In the genomic region with DNA sequence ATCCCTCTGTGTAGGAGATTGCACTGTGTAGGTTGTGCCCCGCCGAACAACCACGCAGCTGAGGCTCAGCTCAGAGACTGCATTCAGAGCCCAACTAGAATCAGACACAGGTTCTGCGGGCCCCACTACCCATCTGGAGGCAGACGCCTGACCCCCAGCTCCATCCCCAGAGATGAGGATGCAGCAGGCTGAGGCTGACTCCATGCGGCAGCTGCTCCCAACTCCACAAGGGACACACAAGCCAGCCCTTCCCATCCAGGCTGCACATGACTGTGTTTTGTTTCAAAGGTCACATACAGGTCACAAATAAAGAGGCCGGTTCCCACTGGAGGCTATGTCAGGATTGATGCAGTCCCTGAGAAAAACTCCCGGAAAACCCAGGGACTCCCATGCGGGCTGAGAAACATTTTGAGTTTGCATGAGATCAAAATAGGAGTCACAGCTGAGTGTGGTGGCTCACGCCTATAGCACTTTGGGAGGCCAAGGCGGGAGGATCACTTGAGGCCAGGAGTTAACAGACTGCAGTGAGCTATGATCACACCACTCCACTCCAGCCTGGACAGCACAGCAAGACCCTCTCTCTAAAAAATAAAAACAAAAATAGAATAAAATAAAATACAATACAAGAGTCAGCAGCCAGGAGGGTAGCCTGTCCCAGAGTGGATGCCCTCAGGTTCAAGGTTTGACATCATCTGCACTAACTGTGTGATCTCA, we compare ENCODE assay signal across 9 cellular contexts. TPM values are rescaled to one million over a fixed set of nuclear protein-coding genes. Genes with fewer than 3 reads are reported as not detected.
DNase-seq lines count a peak whose midpoint lies in the region; ATAC-seq and TF ChIP-seq lines count a peak whose summit lies in the region.
"Had no signal": no experiment of that assay in that cellular context is flagged by ENCODE, and none has a peak within 500 bp of the region (broad histone marks: within the 10 kb centered on the region; RNA-seq: fewer than 3 reads in every experiment).

No MANE protein-coding gene starts in this region.

- H3K4me3 Mint-ChIP-seq in activated naive CD8-positive, alpha-beta T cell = peak overlapping the region; percentile 63

- no peaks in the 10 kb centered on the region for H3K9me3 Mint-ChIP-seq in activated naive CD8-positive, alpha-beta T cell (ENCODE audit: low read depth)

- H3K27ac ChIP-seq in left ventricle myocardium inferior (replicated peaks) = peak overlapping the region; percentile 94
- peak overlapping the region; percentile 80 for H3K27ac ChIP-seq in skeletal muscle tissue (ENCODE audit: low read depth, low read length)

- no peak for ATAC-seq in GM21367 (IDR thresholded peaks at IDR 0.05; ENCODE audit: unreplicated experiment)
- no peak for ATAC-seq in HG03045 (IDR thresholded peaks at IDR 0.05; ENCODE audit: unreplicated experiment)
- ATAC-seq in HG02623 (IDR thresholded peaks at IDR 0.05; ENCODE audit: unreplicated experiment) = no peak
- ATAC-seq in GM19395 (IDR thresholded peaks at IDR 0.05; ENCODE audit: unreplicated experiment) = no peak

- H3K27me3 ChIP-seq in left ventricle myocardium inferior (ENCODE audit: low read depth) (no peaks in the 10 kb centered on the region), skeletal muscle tissue (ENCODE audit: control insufficient read depth in 3 of 3, insufficient read depth in 3 of 3, low read length in 3 of 3) (no peaks in the 10 kb centered on the region)

- H3K27ac Mint-ChIP-seq in activated naive CD8-positive, alpha-beta T cell = peak overlapping the region; percentile 87

- H3K4me1 Mint-ChIP-seq in activated naive CD8-positive, alpha-beta T cell (ENCODE audit: low read depth) = peaks cover 59% of the 10 kb centered on the region

- no peaks in the 10 kb centered on the region for H3K27me3 Mint-ChIP-seq in activated naive CD8-positive, alpha-beta T cell

- no peaks in the 10 kb centered on the region for H3K36me3 Mint-ChIP-seq in activated naive CD8-positive, alpha-beta T cell

- no peaks in the 10 kb centered on the region for H3K36me3 ChIP-seq in left ventricle myocardium inferior
- H3K36me3 ChIP-seq in skeletal muscle tissue (ENCODE audit: control insufficient read depth in 3 of 3, insufficient read depth in 3 of 3, low read length in 3 of 3) = no peaks in the 10 kb centered on the region

- peak overlapping the region; percentile 4 for H3K4me3 ChIP-seq in left ventricle myocardium inferior
- H3K4me3 ChIP-seq in skeletal muscle tissue (ENCODE audit: low read length in 3 of 3) = peak overlapping the region; percentile 35 to 54 (median 43)

- H3K4me1 ChIP-seq in left ventricle myocardium inferior = peaks cover 91% of the 10 kb centered on the region
- H3K4me1 ChIP-seq in skeletal muscle tissue (ENCODE audit: control insufficient read depth in 3 of 3, insufficient read depth in 3 of 3, low read length in 3 of 3) = peaks cover 81 to 90% (median 83%) of the 10 kb centered on the region in 3 donors

- intact Hi-C loops in left ventricle myocardium inferior (cut with micrococcal nuclease) = no loop called here

- TF ChIP-seq CTCF in left ventricle myocardium inferior (IDR thresholded peaks at IDR 0.05; ENCODE audit: borderline replicate concordance) = peak; percentile 40

- peak overlapping the region; percentile 7 to 79 (median 62) for H3K9ac ChIP-seq in skeletal muscle tissue (ENCODE audit: low read depth in 1 of 3, low read length in 3 of 3)

- DNase-seq in HuH-7 (ENCODE audit: low spot score) = peak; percentile 51
- DNase-seq in left ventricle myocardium inferior = peak; percentile 55
- DNase-seq: stimulated activated CD4-positive, alpha-beta T cell treated with anti-CD3 and anti-CD28 coated beads, Interleukin-2, amount 100 ng/mL, for 24 hours had no signal

- no peaks in the 10 kb centered on the region for H3K9me3 ChIP-seq in left ventricle myocardium inferior (replicated peaks)
- H3K9me3 ChIP-seq in skeletal muscle tissue (ENCODE audit: control insufficient read depth in 3 of 3, low read length in 3 of 3) = no peaks in the 10 kb centered on the region

RNA-seq across cellular contexts. Expression of a gene that starts 14.0 kb away (rescaled TPM):
- total RNA-seq in left ventricle myocardium inferior (7.9 TPM), skeletal muscle tissue (24.5 TPM)

RNA-seq across cellular contexts. Expression of a gene that starts 35.5 kb away (rescaled TPM):
- 153 TPM for total RNA-seq in left ventricle myocardium inferior
- 116 TPM for total RNA-seq in skeletal muscle tissue

RNA-seq across cellular contexts. Expression of a gene that starts 49.8 kb away (rescaled TPM):
- 52.0 TPM for total RNA-seq in left ventricle myocardium inferior
- total RNA-seq in skeletal muscle tissue = 36.0 TPM
